In genomic region chr7:125746510-125746909, GRCh38 we compare ENCODE assay signal across 8 cellular contexts.
"Had no signal": no experiment of that assay in that cellular context is flagged by ENCODE, and none has a peak within 500 bp of the region (broad histone marks: within the 10 kb centered on the region; RNA-seq: fewer than 3 reads in every experiment).

No MANE protein-coding gene starts in this region.

- H3K36me3 Mint-ChIP-seq: IgD-negative memory B cell had no signal

- H3K9ac ChIP-seq: KMS-11 had no signal

- H3K4me2 ChIP-seq: KMS-11 had no signal

- H3K27me3 Mint-ChIP-seq: IgD-negative memory B cell had no signal

- H3K4me3 Mint-ChIP-seq: IgD-negative memory B cell had no signal

- H3K27ac ChIP-seq: HL-60, KMS-11 had no signal

- H3K4me1 Mint-ChIP-seq: IgD-negative memory B cell had no signal

- FAIRE-seq: HepG2, HTR-8/SVneo had no signal

- DNase-seq: IMR-90, KBM-7, KG1 had no signal

- H3K27ac Mint-ChIP-seq: IgD-negative memory B cell had no signal

- ATAC-seq: HepG2 had no signal
